Comparison of ENCODE assay signal across 19 cellular contexts in genomic region chr22:21741059-21741458, GRCh38.
"Had no signal": no experiment of that assay in that cellular context is flagged by ENCODE, and none has a peak within 500 bp of the region (broad histone marks: within the 10 kb centered on the region; RNA-seq: fewer than 3 reads in every experiment).

No MANE protein-coding gene starts in this region.

- H3K9me3 Mint-ChIP-seq: endodermal cell, memory B cell, mesothelial cell of epicardium, type B pancreatic cell had no signal

- H3K27me3 ChIP-seq: colonic mucosa, heart left ventricle, left lung, pancreas, thyroid gland had no signal

- H3K27ac Mint-ChIP-seq: endodermal cell, mesothelial cell of epicardium, progenitor cell of endocrine pancreas, type B pancreatic cell had no signal

- H3K27ac ChIP-seq: colonic mucosa, heart left ventricle, left lung, lower lobe of right lung, pancreas, thyroid gland had no signal

- H3K9me3 ChIP-seq: colonic mucosa, heart left ventricle, left lung, lower lobe of right lung, pancreas, thyroid gland had no signal

- H3K36me3 Mint-ChIP-seq: memory B cell, mesothelial cell of epicardium, type B pancreatic cell had no signal

- H3K4me3 ChIP-seq: colonic mucosa, heart left ventricle, left lung, lower lobe of right lung, pancreas, thyroid gland had no signal

- DNase-seq: colonic mucosa; effector CD4-positive, alpha-beta T cell; endodermal cell; heart left ventricle; hippocampal formation; islet precursor cell; left lung; lower lobe of right lung; nucleus accumbens; pancreas; small intestine; stimulated activated CD4-positive, alpha-beta T cell treated with anti-CD3 and anti-CD28 coated beads, Interleukin-12 subunit alpha, Interleukin-12 subunit beta, amount 100 ng/mL, for 4 hours; stimulated activated naive CD4-positive, alpha-beta T cell treated with Interleukin-2 at 50 U/mL for 16 hours; thyroid gland had no signal

- H3K4me1 Mint-ChIP-seq: endodermal cell, mesothelial cell of epicardium had no signal

- H3K36me3 ChIP-seq: colonic mucosa, heart left ventricle, left lung, lower lobe of right lung, pancreas, thyroid gland had no signal

- H3K4me3 Mint-ChIP-seq: endodermal cell, memory B cell, mesothelial cell of epicardium, type B pancreatic cell had no signal

- H3K4me1 ChIP-seq: colonic mucosa, pancreas, thyroid gland had no signal

- H3K27me3 Mint-ChIP-seq: memory B cell had no signal

- ATAC-seq: heart left ventricle, left lung, lower lobe of right lung, pancreas, right cardiac atrium had no signal
